24 cellular contexts compared by ENCODE assay signal in the genomic region with DNA sequence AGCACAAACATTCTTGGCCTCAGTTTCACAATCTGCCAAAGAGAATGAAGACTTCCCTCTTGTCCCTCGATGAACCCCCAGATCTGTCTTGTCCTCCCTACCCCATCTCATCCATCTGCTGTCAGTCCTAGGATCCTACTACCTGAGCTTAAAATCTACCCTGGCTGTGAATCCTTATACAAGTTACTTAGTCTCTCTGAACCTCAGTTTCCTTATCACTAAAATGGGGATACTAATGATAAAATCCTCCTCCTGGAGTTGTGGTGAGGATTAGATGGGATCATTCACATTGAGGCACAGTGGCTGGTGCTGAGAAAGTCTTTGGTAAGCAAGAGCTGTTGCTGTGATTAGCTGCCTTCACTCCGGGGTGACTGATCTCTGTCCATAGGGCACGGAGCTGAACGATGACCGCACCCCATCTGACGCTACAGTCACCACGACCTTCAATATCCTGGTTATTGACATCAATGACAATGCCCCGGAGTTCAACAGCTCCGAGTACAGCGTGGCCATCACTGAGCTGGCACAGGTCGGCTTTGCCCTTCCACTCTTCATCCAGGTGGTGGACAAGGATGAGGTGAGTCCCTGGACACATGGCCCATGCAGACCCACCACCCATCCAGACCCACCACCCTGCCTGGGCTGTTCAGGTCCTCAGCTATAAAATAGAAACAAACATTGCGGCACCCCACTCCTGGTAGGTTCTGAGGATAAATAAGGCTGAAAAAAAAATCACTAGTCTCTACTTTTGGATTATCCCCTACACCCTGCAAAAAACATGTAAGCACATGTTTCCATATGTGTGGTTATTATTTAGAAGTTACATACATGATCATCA.
"Had no signal": no experiment of that assay in that cellular context is flagged by ENCODE, and none has a peak within 500 bp of the region (broad histone marks: within the 10 kb centered on the region; RNA-seq: fewer than 3 reads in every experiment).

No MANE protein-coding gene starts in this region.

- H3K4me3 Mint-ChIP-seq: activated CD8-positive, alpha-beta T cell treated with anti-CD3 and anti-CD28 coated beads, Interleukin-2, amount 10 ng/mL, durations not matched to agents 7 days and 5 days; activated naive CD4-positive, alpha-beta T cell treated with anti-CD3 and anti-CD28 coated beads, Interleukin-2, amount 50 U/mL, for 24 hours; activated naive CD8-positive, alpha-beta T cell treated with anti-CD3 and anti-CD28 coated beads, Interleukin-2, amount 50 U/mL, for 24 hours had no signal

- H3K4me2 ChIP-seq: SK-N-SH had no signal

- H3K27ac Mint-ChIP-seq: activated CD8-positive, alpha-beta T cell treated with anti-CD3 and anti-CD28 coated beads, Interleukin-2, amount 10 ng/mL, durations not matched to agents 7 days and 5 days; activated naive CD4-positive, alpha-beta T cell treated with anti-CD3 and anti-CD28 coated beads, Interleukin-2, amount 50 U/mL, for 24 hours; activated naive CD8-positive, alpha-beta T cell treated with anti-CD3 and anti-CD28 coated beads, Interleukin-2, amount 50 U/mL, for 24 hours had no signal

- H3K4me1 Mint-ChIP-seq: activated naive CD4-positive, alpha-beta T cell treated with anti-CD3 and anti-CD28 coated beads, Interleukin-2, amount 50 U/mL, for 24 hours had no signal

- H3K9me3 Mint-ChIP-seq: activated naive CD4-positive, alpha-beta T cell treated with anti-CD3 and anti-CD28 coated beads, Interleukin-2, amount 50 U/mL, for 24 hours; activated naive CD8-positive, alpha-beta T cell treated with anti-CD3 and anti-CD28 coated beads, Interleukin-2, amount 50 U/mL, for 24 hours had no signal

- H3K27ac ChIP-seq: ascending aorta, body of pancreas, SJCRH30 had no signal

- H3K27me3 Mint-ChIP-seq: activated naive CD4-positive, alpha-beta T cell treated with anti-CD3 and anti-CD28 coated beads, Interleukin-2, amount 50 U/mL, for 24 hours had no signal

- H3K36me3 Mint-ChIP-seq: activated naive CD4-positive, alpha-beta T cell treated with anti-CD3 and anti-CD28 coated beads, Interleukin-2, amount 50 U/mL, for 24 hours had no signal

- ATAC-seq: activated CD4-positive, CD25-positive, alpha-beta regulatory T cell treated with anti-CD3 and anti-CD28 coated beads, Interleukin-2, amount 50 U/mL, for 24 hours; activated CD8-positive, alpha-beta T cell treated with anti-CD3 and anti-CD28 coated beads, Interleukin-2, amount 10 ng/mL, durations not matched to agents 7 days and 5 days; activated naive CD8-positive, alpha-beta T cell treated with anti-CD3 and anti-CD28 coated beads, Interleukin-2, amount 50 U/mL, for 24 hours; body of pancreas; Right ventricle myocardium inferior had no signal

- H3K27me3 ChIP-seq: ascending aorta, body of pancreas, SJCRH30 had no signal

- DNase-seq: activated CD4-positive, alpha-beta T cell treated with anti-CD3 and anti-CD28 coated beads for 4 hours; activated CD4-positive, alpha-beta T cell treated with anti-CD3 and anti-CD28 coated beads, Interleukin-2, amount 50 U/mL, for 4 hours; activated CD8-positive, alpha-beta memory T cell treated with anti-CD3 and anti-CD28 coated beads, Interleukin-2, amount 50 U/mL, for 48 hours; activated CD8-positive, alpha-beta T cell treated with anti-CD3 and anti-CD28 coated beads, Interleukin-2, amount 10 ng/mL, durations not matched to agents 7 days and 5 days; activated naive CD8-positive, alpha-beta T cell treated with anti-CD3 and anti-CD28 coated beads, Interleukin-2, amount 50 U/mL, for 24 hours; activated T-cell treated with anti-CD3 and anti-CD28 coated beads, Interleukin-2, amount 50 U/mL, for 1 hour; amniotic stem cell; body of pancreas; central memory CD4-positive, alpha-beta T cell; Kasumi-1; KBM-7; NCI-H1694; NCI-H2029 treated with DMSO at 0.1 percent for 48 hours; NCI-H345; NCI-H510A; NCI-H526 treated with DMSO at 0.1 percent for 48 hours; NCI-H82; RPMI8226; SJCRH30; SK-N-SH had no signal

- H3K9me3 ChIP-seq: ascending aorta, body of pancreas, SJCRH30, SK-N-SH had no signal

- H3K4me3 ChIP-seq: ascending aorta, body of pancreas, SJCRH30 had no signal

- H3K9ac ChIP-seq: SK-N-SH had no signal

- H3K36me3 ChIP-seq: ascending aorta, SJCRH30 had no signal
